Comparison of ENCODE assay signal across 23 cellular contexts in the genomic region with DNA sequence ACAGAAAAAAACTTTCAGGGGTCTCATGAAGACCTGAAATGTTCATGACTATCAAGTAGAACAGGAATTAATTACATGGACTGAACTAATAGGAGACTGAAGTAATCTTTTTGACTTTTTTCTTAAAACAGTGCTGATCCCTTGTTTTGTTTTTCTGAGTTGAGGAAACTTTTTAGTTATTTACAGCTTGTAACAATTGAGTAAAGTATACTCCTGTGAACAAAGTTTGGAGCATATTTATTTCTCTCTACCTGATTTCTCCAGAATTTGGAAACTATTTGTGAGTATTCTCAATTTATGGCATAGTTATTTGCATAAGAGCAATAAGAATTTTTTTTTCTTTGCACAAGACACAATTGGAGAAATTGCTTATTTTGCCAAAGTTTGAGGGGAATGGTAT.
"Had no signal": no experiment of that assay in that cellular context is flagged by ENCODE, and none has a peak within 500 bp of the region (broad histone marks: within the 10 kb centered on the region; RNA-seq: fewer than 3 reads in every experiment).

No MANE protein-coding gene starts in this region.

- H3K36me3 Mint-ChIP-seq: T-cell had no signal

- H3K27ac Mint-ChIP-seq: T-cell had no signal

- ATAC-seq: Panc1, PC-3, T-cell had no signal

- H3K27me3 Mint-ChIP-seq: T-cell had no signal

- H3K4me3 Mint-ChIP-seq: T-cell had no signal

- H3K27ac ChIP-seq: RWPE1 had no signal

- H3K9me3 ChIP-seq: SK-N-SH had no signal

- DNase-seq: KBM-7, MV-4-11, NCI-H1092, NCI-H1105 treated with DMSO at 0.1 percent for 48 hours, NCI-H1417 treated with DMSO at 0.1 percent for 48 hours, NCI-H146, NCI-H1694 treated with DMSO at 0.1 percent for 48 hours, NCI-H1930, NCI-H2081, NCI-H2107, NCI-H226, NCI-H446, NCI-H510A, NCI-H524 treated with DMSO at 0.1 percent for 48 hours, NCI-H69, NCI-H774, PC-3, SHP77, SK-N-SH, SW 1271, T-cell had no signal

- H3K4me1 Mint-ChIP-seq: T-cell had no signal

- H3K9ac ChIP-seq: SK-N-SH had no signal
